Comparison of ENCODE assay signal across 25 cellular contexts in genomic region chr10:96298362-96298761, GRCh38. TPM values are rescaled to one million over a fixed set of nuclear protein-coding genes. Genes with fewer than 3 reads are reported as not detected.
"Had no signal": no experiment of that assay in that cellular context is flagged by ENCODE, and none has a peak within 500 bp of the region (broad histone marks: within the 10 kb centered on the region; RNA-seq: fewer than 3 reads in every experiment).

No MANE protein-coding gene starts in this region.

- ATAC-seq: activated CD4-positive, CD25-positive, alpha-beta regulatory T cell treated with anti-CD3 and anti-CD28 coated beads, Interleukin-2, amount 50 U/mL, for 24 hours; activated T-helper 17 cell treated with anti-CD3 and anti-CD28 coated beads, Interleukin-2, amount 50 U/mL, for 72 hours; natural killer cell; pancreas; stimulated activated naive B cell treated with anti-CD40 and anti-IgM and Interleukin-4, amounts not matched to agents 10 μg/mL and 1 μg/mL and 100 μg/mL, for 72 hours had no signal

- H3K4me3 Mint-ChIP-seq: memory B cell; natural killer cell; stimulated activated naive B cell treated with anti-CD40 and anti-IgM and Interleukin-4, amounts not matched to agents 10 μg/mL and 1 μg/mL and 100 μg/mL, for 72 hours; T-helper 1 cell treated with Interleukin-12 subunit alpha and Interleukin-12 subunit beta and Interleukin-4 antibody, amounts not matched to agents 30 μg/mL and 1 μg/mL, for 36 hours had no signal

- FAIRE-seq: endometrium, frontal cortex, pancreas had no signal

- H3K27ac Mint-ChIP-seq: activated T-helper 17 cell treated with anti-CD3 and anti-CD28 coated beads, Interleukin-2, amount 50 U/mL, for 72 hours; memory B cell; natural killer cell; stimulated activated naive B cell treated with anti-CD40 and anti-IgM and Interleukin-4, amounts not matched to agents 10 μg/mL and 1 μg/mL and 100 μg/mL, for 72 hours; T-helper 1 cell treated with Interleukin-12 subunit alpha and Interleukin-12 subunit beta and Interleukin-4 antibody, amounts not matched to agents 30 μg/mL and 1 μg/mL, for 36 hours had no signal

- H3K9me3 ChIP-seq: ascending aorta, neutrophil, pancreas, sigmoid colon, spleen, thyroid gland had no signal

- DNase-seq: activated CD4-positive, alpha-beta T cell treated with anti-CD3 and anti-CD28 coated beads, Interleukin-2, amount 50 U/mL, for 4 hours; activated naive CD4-positive, alpha-beta T cell; activated T-cell treated with anti-CD3 and anti-CD28 coated beads for 4 hours; erythroblast; head of caudate nucleus; natural killer cell; pancreas; sigmoid colon; spleen; stimulated activated CD4-positive, alpha-beta T cell treated with anti-CD3 and anti-CD28 coated beads, Interleukin-4, amount 100 ng/mL, for 4 hours; stimulated activated naive B cell treated with anti-CD40 and anti-IgM and Interleukin-4, amounts not matched to agents 10 μg/mL and 1 μg/mL and 100 μg/mL, for 72 hours; thyroid gland had no signal

- H3K4me3 ChIP-seq: ascending aorta, coronary artery, pancreas, sigmoid colon, spleen, thyroid gland had no signal

- H3K36me3 Mint-ChIP-seq: memory B cell; natural killer cell; stimulated activated naive B cell treated with anti-CD40 and anti-IgM and Interleukin-4, amounts not matched to agents 10 μg/mL and 1 μg/mL and 100 μg/mL, for 72 hours had no signal

- H3K9me3 Mint-ChIP-seq: activated T-helper 17 cell treated with anti-CD3 and anti-CD28 coated beads, Interleukin-2, amount 50 U/mL, for 72 hours; memory B cell; natural killer cell; stimulated activated naive B cell treated with anti-CD40 and anti-IgM and Interleukin-4, amounts not matched to agents 10 μg/mL and 1 μg/mL and 100 μg/mL, for 72 hours; T-helper 1 cell treated with Interleukin-12 subunit alpha and Interleukin-12 subunit beta and Interleukin-4 antibody, amounts not matched to agents 30 μg/mL and 1 μg/mL, for 36 hours had no signal

- H3K36me3 ChIP-seq: ascending aorta, neutrophil, pancreas, sigmoid colon, spleen, thyroid gland had no signal

- H3K27me3 ChIP-seq: ascending aorta, neutrophil, pancreas, sigmoid colon, thyroid gland had no signal

- H3K4me1 ChIP-seq: ascending aorta, sigmoid colon, thyroid gland had no signal

- H3K27ac ChIP-seq: ascending aorta, coronary artery, neutrophil, pancreas, sigmoid colon, thyroid gland had no signal

- H3K27me3 Mint-ChIP-seq: stimulated activated naive B cell treated with anti-CD40 and anti-IgM and Interleukin-4, amounts not matched to agents 10 μg/mL and 1 μg/mL and 100 μg/mL, for 72 hours had no signal

RNA-seq across cellular contexts. Expression of gene DNTT, which starts 5.9 kb away (rescaled TPM):
- total RNA-seq: activated T-helper 17 cell treated with anti-CD3 and anti-CD28 coated beads, Interleukin-2, amount 50 U/mL, for 72 hours; ascending aorta; frontal cortex; kidney epithelial cell; natural killer cell; pancreas; sigmoid colon; urinary bladder had no signal
- polyA plus RNA-seq: adipose tissue, liver, sigmoid colon, urinary bladder had no signal

RNA-seq across cellular contexts. Expression of gene BLNK, which starts 27.0 kb away (rescaled TPM):
- total RNA-seq: activated T-helper 17 cell treated with anti-CD3 and anti-CD28 coated beads, Interleukin-2, amount 50 U/mL, for 72 hours; ascending aorta had no signal
